In genomic region chr19:1477056-1477455, GRCh38 we compare ENCODE assay signal across 4 cellular contexts. TPM values are rescaled to one million over a fixed set of nuclear protein-coding genes. Genes with fewer than 3 reads are reported as not detected.
DNase-seq lines count a peak whose midpoint lies in the region; ATAC-seq lines count a peak whose summit lies in the region.
"Not testable (repeated sequence)": the region's sequence is repeated elsewhere in the genome, so short reads cannot be mapped to it uniquely, and the experiment has no call there.

No MANE protein-coding gene starts in this region.

- not testable (repeated sequence) for H3K36me3 ChIP-seq in CD4-positive, alpha-beta memory T cell (ENCODE audit: insufficient read depth, low read length)

- H3K27me3 Mint-ChIP-seq in CD4-positive, alpha-beta memory T cell; T-cell; activated naive CD8-positive, alpha-beta T cell treated with anti-CD3 and anti-CD28 coated beads for 36 hours; naive B cell: not testable (repeated sequence)

- not testable (repeated sequence) for H3K9me3 ChIP-seq in CD4-positive, alpha-beta memory T cell (ENCODE audit: control insufficient read depth in 1 of 2, low read length in 2 of 2)

- H3K9me3 Mint-ChIP-seq in CD4-positive, alpha-beta memory T cell; T-cell; activated naive CD8-positive, alpha-beta T cell treated with anti-CD3 and anti-CD28 coated beads for 36 hours; naive B cell: not testable (repeated sequence)

- H3K4me1 ChIP-seq in CD4-positive, alpha-beta memory T cell (ENCODE audit: insufficient read depth, low read length) = peaks cover 16% of the 10 kb centered on the region

- DNase-seq in CD4-positive, alpha-beta memory T cell = peak in 1 of 5 donors; percentile 9
- DNase-seq in T-cell; activated naive CD8-positive, alpha-beta T cell treated with anti-CD3 and anti-CD28 coated beads for 36 hours; naive B cell: not testable (repeated sequence)

- H3K4me3 ChIP-seq in CD4-positive, alpha-beta memory T cell (ENCODE audit: low read length in 2 of 2) = not testable (repeated sequence)

- H3K36me3 Mint-ChIP-seq in CD4-positive, alpha-beta memory T cell; T-cell; activated naive CD8-positive, alpha-beta T cell treated with anti-CD3 and anti-CD28 coated beads for 36 hours; naive B cell: not testable (repeated sequence)

- peak overlapping the region; percentile 29 to 73 (median 58) for H3K4me3 Mint-ChIP-seq in CD4-positive, alpha-beta memory T cell
- H3K4me3 Mint-ChIP-seq in T-cell (peak overlapping the region; percentile 48 to 94 (median 64)), naive B cell (peak overlapping the region in 6 of 8 donors; percentile 54 to 88 (median 69))
- H3K4me3 Mint-ChIP-seq in activated naive CD8-positive, alpha-beta T cell treated with anti-CD3 and anti-CD28 coated beads for 36 hours = peak overlapping the region; percentile 54

- POLR2A ChIA-PET in CD4-positive, alpha-beta memory T cell (lab: Charles Lee; ENCODE audit: partially characterized antibody) = interaction anchor here (1.6 to 2.1 kb wide), 2 partner anchors 9 to 14 kb away, joined by 8 to 9 read pairs; partner anchors contain the start of genes PCSK4 and REEP6
- POLR2A ChIA-PET in T-cell (lab: Charles Lee) = not testable (repeated sequence)

- H3K27ac ChIP-seq in CD4-positive, alpha-beta memory T cell (ENCODE audit: low read depth, low read length) = not testable (repeated sequence)

- H3K27ac Mint-ChIP-seq in CD4-positive, alpha-beta memory T cell = peak overlapping the region in 1 of 7 donors; percentile 7
- H3K27ac Mint-ChIP-seq in T-cell; activated naive CD8-positive, alpha-beta T cell treated with anti-CD3 and anti-CD28 coated beads for 36 hours: not testable (repeated sequence)
- peak overlapping the region in 2 of 6 donors; percentile 15 to 52 for H3K27ac Mint-ChIP-seq in naive B cell

- intact Hi-C loops in CD4-positive, alpha-beta memory T cell (cut with micrococcal nuclease) = not testable (repeated sequence)

- peaks cover 8 to 41% (median 16%) of the 10 kb centered on the region in 4 donors for H3K4me1 Mint-ChIP-seq in CD4-positive, alpha-beta memory T cell
- H3K4me1 Mint-ChIP-seq in T-cell (peaks cover 19 to 29% (median 26%) of the 10 kb centered on the region in 3 donors), naive B cell (peaks cover 20 to 34% (median 26%) of the 10 kb centered on the region in 3 donors)
- H3K4me1 Mint-ChIP-seq in activated naive CD8-positive, alpha-beta T cell treated with anti-CD3 and anti-CD28 coated beads for 36 hours = peaks cover 16% of the 10 kb centered on the region

- not testable (repeated sequence) for ATAC-seq in T-cell (replicated peaks in 1 of 4); naive B cell (ENCODE audit: low read depth in 2 of 2)

- CTCF ChIA-PET in CD4-positive, alpha-beta memory T cell (lab: Charles Lee; ENCODE audit: partially characterized antibody) = not testable (repeated sequence)
- CTCF ChIA-PET in T-cell (lab: Charles Lee) = interaction anchor here in 1 of 2 donors (0.6 kb wide), 1 partner anchor 35 kb away, joined by 3 read pairs; no protein-coding TSS in a partner anchor

- H3K27me3 ChIP-seq in CD4-positive, alpha-beta memory T cell (ENCODE audit: insufficient read depth, low read length) = not testable (repeated sequence)

RNA-seq across cellular contexts. Expression of gene C19orf25, which starts 2.0 kb away (rescaled TPM):
- 10 to 100 TPM; 68.8 to 79.8 TPM for total RNA-seq in CD4-positive, alpha-beta memory T cell
- polyA plus RNA-seq in CD4-positive, alpha-beta memory T cell = 10 to 100 TPM; 41.5 to 48.9 TPM
- 10 to 100 TPM; 30.8 to 76.2 (median 71.4) TPM for total RNA-seq in T-cell
- 10 to 100 TPM; 27.0 to 28.7 TPM for total RNA-seq in activated naive CD8-positive, alpha-beta T cell treated with anti-CD3 and anti-CD28 coated beads for 36 hours
- 10 to 100 TPM; 39.0 to 78.2 (median 46.9) TPM for polyA plus RNA-seq in naive B cell (ENCODE audit: low read depth in 6 of 6)

RNA-seq across cellular contexts. Expression of gene PCSK4, which starts 13.1 kb away (rescaled TPM):
- 1 to 10 TPM; 3.1 to 3.7 TPM for total RNA-seq in CD4-positive, alpha-beta memory T cell
- polyA plus RNA-seq in CD4-positive, alpha-beta memory T cell = not detected
- total RNA-seq in T-cell = 1 to 10 TPM; 5.2 to 9.8 (median 5.6) TPM
- 1 to 10 TPM; 1.5 to 1.7 TPM for total RNA-seq in activated naive CD8-positive, alpha-beta T cell treated with anti-CD3 and anti-CD28 coated beads for 36 hours
- under 1 TPM in 1 of 6 donors, not detected in 5; 0.09 TPM for polyA plus RNA-seq in naive B cell (ENCODE audit: low read depth in 6 of 6)

RNA-seq across cellular contexts. Expression of gene REEP6, which starts 13.9 kb away (rescaled TPM):
- total RNA-seq in CD4-positive, alpha-beta memory T cell = 1 to 10 TPM; 2.9 to 3.3 TPM
- polyA plus RNA-seq in CD4-positive, alpha-beta memory T cell = 1 to 10 TPM in 1 of 2 donors, under 1 TPM in 1; 1.00 to 2.8 TPM
- total RNA-seq in T-cell = 1 to 10 TPM; 2.2 to 6.9 (median 5.5) TPM
- 1 to 10 TPM; 1.3 to 1.8 TPM for total RNA-seq in activated naive CD8-positive, alpha-beta T cell treated with anti-CD3 and anti-CD28 coated beads for 36 hours
- 1 to 10 TPM in 2 of 6 donors, under 1 TPM in 4; 0.72 to 1.4 (median 0.90) TPM for polyA plus RNA-seq in naive B cell (ENCODE audit: low read depth in 6 of 6)

RNA-seq across cellular contexts. Expression of gene APC2, which starts 27.1 kb away (rescaled TPM):
- total RNA-seq in CD4-positive, alpha-beta memory T cell = not detected
- not detected for polyA plus RNA-seq in CD4-positive, alpha-beta memory T cell
- under 1 TPM; 0.08 to 0.29 (median 0.13) TPM for total RNA-seq in T-cell
- total RNA-seq in activated naive CD8-positive, alpha-beta T cell treated with anti-CD3 and anti-CD28 coated beads for 36 hours = under 1 TPM; 0.21 to 0.26 TPM
- under 1 TPM in 1 of 6 donors, not detected in 5; 0.03 TPM for polyA plus RNA-seq in naive B cell (ENCODE audit: low read depth in 6 of 6)

RNA-seq across cellular contexts. Expression of gene ADAMTSL5, which starts 35.8 kb away (rescaled TPM):
- total RNA-seq in CD4-positive, alpha-beta memory T cell = 1 to 10 TPM; 2.4 to 3.6 TPM
- 1 to 10 TPM; 1.5 to 2.3 TPM for polyA plus RNA-seq in CD4-positive, alpha-beta memory T cell
- 1 to 10 TPM; 5.7 to 7.9 (median 6.9) TPM for total RNA-seq in T-cell
- 1 to 10 TPM; 1.1 to 1.5 TPM for total RNA-seq in activated naive CD8-positive, alpha-beta T cell treated with anti-CD3 and anti-CD28 coated beads for 36 hours
- not detected for polyA plus RNA-seq in naive B cell (ENCODE audit: low read depth in 6 of 6)
